Comparison of ENCODE assay signal across 21 cellular contexts in genomic region chr14:85243306-85243705, GRCh38.
DNase-seq lines count a peak whose midpoint lies in the region; ATAC-seq, FAIRE-seq and TF ChIP-seq lines count a peak whose summit lies in the region.
"Had no signal": no experiment of that assay in that cellular context is flagged by ENCODE, and none has a peak within 500 bp of the region (broad histone marks: within the 10 kb centered on the region; RNA-seq: fewer than 3 reads in every experiment).

No MANE protein-coding gene starts in this region.

- no peaks in the 10 kb centered on the region for H3K9me3 ChIP-seq in esophagus squamous epithelium
- H3K9me3 ChIP-seq: BE2C, HAP-1 had no signal

- no peak for FAIRE-seq in H54 (lab: Jason Lieb, UNC)
- FAIRE-seq: D721Med, GM12878, GM18507 had no signal

- H3K4me3 ChIP-seq in esophagus squamous epithelium: no peak overlapping the region
- H3K4me3 ChIP-seq: BLaER1 treated with 17β-estradiol and CSF1 and Interleukin-3, amounts not matched to agents 10 nM and 100 nM; GM12878; GM23338; HAP-1 had no signal

- H3K36me3 Mint-ChIP-seq in activated T-cell treated with anti-CD3 and anti-CD28 coated beads, Interleukin-2, amount 50 U/mL, for 4 hours (ENCODE audit: insufficient read depth): no peaks in the 10 kb centered on the region
- H3K36me3 Mint-ChIP-seq: CD14-positive monocyte; CD8-positive, alpha-beta memory T cell had no signal

- WGBS in esophagus squamous epithelium, 2 donors: 41 to 60% methylated on average over 1 of the region's 1 CpG

- no peaks in the 10 kb centered on the region for H3K4me1 ChIP-seq in esophagus squamous epithelium
- H3K4me1 ChIP-seq: BE2C had no signal

- no peak overlapping the region for H3K27ac ChIP-seq in esophagus squamous epithelium
- H3K27ac ChIP-seq: BLaER1 treated with 17β-estradiol and CSF1 and Interleukin-3, amounts not matched to agents 10 nM and 100 nM had no signal

- no peaks in the 10 kb centered on the region for H3K27me3 Mint-ChIP-seq in activated T-cell treated with anti-CD3 and anti-CD28 coated beads, Interleukin-2, amount 50 U/mL, for 4 hours (ENCODE audit: low read depth)
- H3K27me3 Mint-ChIP-seq: CD4-positive, alpha-beta T cell; CD8-positive, alpha-beta memory T cell had no signal

- TF ChIP-seq POLR2A in H54 (IDR thresholded peaks at IDR 0.05; ENCODE audit: low read depth, low read length) (no peak), esophagus squamous epithelium (IDR thresholded peaks at IDR 0.05) (no peak)

- H3K9me3 Mint-ChIP-seq in activated T-cell treated with anti-CD3 and anti-CD28 coated beads, Interleukin-2, amount 50 U/mL, for 4 hours: peaks cover 4% of the 10 kb centered on the region
- H3K9me3 Mint-ChIP-seq: CD14-positive monocyte, GM23338, HFFc6 had no signal

- H3K27me3 ChIP-seq in esophagus squamous epithelium: no peaks in the 10 kb centered on the region
- H3K27me3 ChIP-seq: BE2C; BLaER1 treated with 17β-estradiol and CSF1 and Interleukin-3, amounts not matched to agents 10 nM and 100 nM had no signal

- no peak for ATAC-seq in activated T-cell treated with anti-CD3 and anti-CD28 coated beads, Interleukin-2, amount 50 U/mL, for 4 hours
- ATAC-seq: GM12878, GM23338 had no signal

- no peak for TF ChIP-seq CTCF in esophagus squamous epithelium (IDR thresholded peaks at IDR 0.05)

- H3K4me1 Mint-ChIP-seq in activated T-cell treated with anti-CD3 and anti-CD28 coated beads, Interleukin-2, amount 50 U/mL, for 4 hours (ENCODE audit: low read depth): no peaks in the 10 kb centered on the region
- H3K4me1 Mint-ChIP-seq: CD8-positive, alpha-beta memory T cell had no signal

- H3K4me3 Mint-ChIP-seq in activated T-cell treated with anti-CD3 and anti-CD28 coated beads, Interleukin-2, amount 50 U/mL, for 4 hours: no peak overlapping the region
- H3K4me3 Mint-ChIP-seq: CD14-positive monocyte; CD4-positive, alpha-beta T cell; CD8-positive, alpha-beta memory T cell; GM23338; HFFc6 had no signal

- intact Hi-C loops in esophagus squamous epithelium (cut with DNase I): no loop called here

- no peaks in the 10 kb centered on the region for H3K36me3 ChIP-seq in esophagus squamous epithelium
- H3K36me3 ChIP-seq: BE2C; BLaER1 treated with 17β-estradiol and CSF1 and Interleukin-3, amounts not matched to agents 10 nM and 100 nM; HAP-1 had no signal

- DNase-seq in NCI-H1694 (lab: John Stamatoyannopoulos, UW): peak; percentile 51
- peak; percentile 35 for DNase-seq in fibroblast of peridontal ligament (ENCODE audit: extremely low read depth)
- peak; percentile 6 for DNase-seq in pons (ENCODE audit: low spot score)
- DNase-seq in activated T-cell treated with anti-CD3 and anti-CD28 coated beads, Interleukin-2, amount 50 U/mL, for 4 hours: no peak
- DNase-seq in H54 (ENCODE audit: insufficient read length, low spot score): no peak
- no peak for DNase-seq in esophagus squamous epithelium (lab: John Stamatoyannopoulos, UW)
- DNase-seq: BE2C; CD4-positive, alpha-beta T cell; CD8-positive, alpha-beta memory T cell; DMS 273 treated with DMSO at 0.1 percent for 48 hours; DMS79; EL; GDM1; HFFc6 had no signal

Comparison
In these comparisons a context has a peak if more than half of its experiments do, and no peak if none do; other contexts are left out.
1. DNase-seq: peak in NCI-H1694 (single experiment), fibroblast of peridontal ligament (single experiment) and pons (single experiment); none in activated T-cell treated with anti-CD3 and anti-CD28 coated beads, Interleukin-2, amount 50 U/mL, for 4 hours (single experiment), H54 (single experiment) and esophagus squamous epithelium (single experiment).